Comparison of ENCODE assay signal across 8 cellular contexts in genomic region chr16:72501739-72502653, GRCh38.
DNase-seq lines count a peak whose midpoint lies in the region; ATAC-seq and TF ChIP-seq lines count a peak whose summit lies in the region.

No MANE protein-coding gene starts in this region.

- H3K27me3 Mint-ChIP-seq in CD8-positive, alpha-beta T cell (ENCODE audit: low read depth) = no peaks in the 10 kb centered on the region
- H3K27me3 Mint-ChIP-seq in activated naive CD4-positive, alpha-beta T cell treated with anti-CD3 and anti-CD28 coated beads for 36 hours (ENCODE audit: low read depth) = no peaks in the 10 kb centered on the region

- H3K4me3 ChIP-seq in CD8-positive, alpha-beta T cell (ENCODE audit: low read depth, low read length) = no peak overlapping the region
- H3K4me3 ChIP-seq in prostate gland = no peak overlapping the region

- ATAC-seq in CD8-positive, alpha-beta T cell = no peak
- peak; percentile 85 for ATAC-seq in GM19035 (IDR thresholded peaks at IDR 0.05; ENCODE audit: unreplicated experiment)

- no peaks in the 10 kb centered on the region for H3K36me3 ChIP-seq in CD8-positive, alpha-beta T cell (ENCODE audit: insufficient read depth, low read length)
- no peaks in the 10 kb centered on the region for H3K36me3 ChIP-seq in prostate gland

- intact Hi-C loops in CD8-positive, alpha-beta T cell (cut with DNase I, micrococcal nuclease) = loop anchor here (5.0 kb wide), 3 partner anchors 345 to 1455 kb away; no protein-coding TSS in a partner anchor
- intact Hi-C loops in activated naive CD4-positive, alpha-beta T cell treated with anti-CD3 and anti-CD28 coated beads for 36 hours (cut with micrococcal nuclease) = loop anchor here (1.0 to 5.0 kb wide), 3 partner anchors 345 to 1455 kb away; no protein-coding TSS in a partner anchor
- intact Hi-C loops in head of caudate nucleus (cut with DNase I) = no loop called here
- intact Hi-C loops in prostate gland (cut with DNase I) = loop anchor here (10.0 kb wide), 2 partner anchors 333 to 693 kb away; no protein-coding TSS in a partner anchor

- H3K4me1 Mint-ChIP-seq in CD8-positive, alpha-beta T cell (ENCODE audit: low read depth) = peaks cover 7% of the 10 kb centered on the region
- H3K4me1 Mint-ChIP-seq in activated naive CD4-positive, alpha-beta T cell treated with anti-CD3 and anti-CD28 coated beads for 36 hours (ENCODE audit: low read depth) = peaks cover 3% of the 10 kb centered on the region

- POLR2A ChIA-PET in CD8-positive, alpha-beta T cell (lab: Charles Lee) = no interaction called here

- no peak overlapping the region for H3K4me3 Mint-ChIP-seq in CD8-positive, alpha-beta T cell
- H3K4me3 Mint-ChIP-seq in activated naive CD4-positive, alpha-beta T cell treated with anti-CD3 and anti-CD28 coated beads for 36 hours = no peak overlapping the region

- H3K9me3 ChIP-seq in CD8-positive, alpha-beta T cell (ENCODE audit: low read length) = no peaks in the 10 kb centered on the region
- no peaks in the 10 kb centered on the region for H3K9me3 ChIP-seq in prostate gland

- no peaks in the 10 kb centered on the region for H3K27me3 ChIP-seq in CD8-positive, alpha-beta T cell (ENCODE audit: insufficient read depth, low read length)
- no peaks in the 10 kb centered on the region for H3K27me3 ChIP-seq in prostate gland (replicated peaks; ENCODE audit: insufficient read depth)

- TF ChIP-seq CTCF in CD8-positive, alpha-beta T cell (IDR thresholded peaks at IDR 0.05) = peak; percentile 43
- TF ChIP-seq CTCF in prostate gland (IDR thresholded peaks at IDR 0.05) = peak in 3 of 4 experiments; percentile 57 to 67 (median 63)

- CTCF ChIA-PET in CD8-positive, alpha-beta T cell (lab: Charles Lee) = interaction anchor here (1.0 to 1.7 kb wide), 2 partner anchors 355 to 1454 kb away, joined by 3 to 5 read pairs; no protein-coding TSS in a partner anchor
- CTCF ChIA-PET in activated naive CD4-positive, alpha-beta T cell treated with anti-CD3 and anti-CD28 coated beads for 36 hours (lab: Charles Lee) = interaction anchor here (0.6 to 2.4 kb wide), 7 partner anchors 16 to 1825 kb away, joined by 3 to 7 read pairs (median 4); no protein-coding TSS in a partner anchor

- TF ChIP-seq POLR2A in prostate gland (IDR thresholded peaks at IDR 0.05) = no peak

- H3K36me3 Mint-ChIP-seq in CD8-positive, alpha-beta T cell = no peaks in the 10 kb centered on the region
- no peaks in the 10 kb centered on the region for H3K36me3 Mint-ChIP-seq in activated naive CD4-positive, alpha-beta T cell treated with anti-CD3 and anti-CD28 coated beads for 36 hours (ENCODE audit: low read depth)

- no peaks in the 10 kb centered on the region for H3K9me3 Mint-ChIP-seq in CD8-positive, alpha-beta T cell
- no peaks in the 10 kb centered on the region for H3K9me3 Mint-ChIP-seq in activated naive CD4-positive, alpha-beta T cell treated with anti-CD3 and anti-CD28 coated beads for 36 hours

- WGBS in prostate gland = 83% methylated on average over 3 of the region's 3 CpGs

- no peak overlapping the region for H3K27ac Mint-ChIP-seq in CD8-positive, alpha-beta T cell
- H3K27ac Mint-ChIP-seq in activated naive CD4-positive, alpha-beta T cell treated with anti-CD3 and anti-CD28 coated beads for 36 hours = no peak overlapping the region

- no peaks in the 10 kb centered on the region for H3K4me1 ChIP-seq in CD8-positive, alpha-beta T cell (ENCODE audit: insufficient read depth, low read length)
- no peaks in the 10 kb centered on the region for H3K4me1 ChIP-seq in prostate gland (replicated peaks)

- no peak overlapping the region for H3K27ac ChIP-seq in CD8-positive, alpha-beta T cell (ENCODE audit: low read depth, low read length)
- H3K27ac ChIP-seq in prostate gland = no peak overlapping the region

- peak in 4 of 7 experiments; percentile 3 to 26 (median 17) for DNase-seq in CD8-positive, alpha-beta T cell
- DNase-seq in HK-2 (ENCODE audit: unreplicated experiment) = peak; percentile 38
- peak; percentile 36 for DNase-seq in NCI-H748 treated with DMSO at 0.1 percent for 48 hours (lab: John Stamatoyannopoulos, UW)
- DNase-seq in activated naive CD4-positive, alpha-beta T cell treated with anti-CD3 and anti-CD28 coated beads for 36 hours = peak; percentile 69
- DNase-seq in head of caudate nucleus = peak in 41 of 42 donors; percentile 16 to 83 (median 59)
- peak; percentile 34 for DNase-seq in prostate gland (ENCODE audit: low spot score)
- DNase-seq in mesenteric fat pad (ENCODE audit: low spot score) = no peak
